ENCODE assay signal across 24 cellular contexts in the genomic region with DNA sequence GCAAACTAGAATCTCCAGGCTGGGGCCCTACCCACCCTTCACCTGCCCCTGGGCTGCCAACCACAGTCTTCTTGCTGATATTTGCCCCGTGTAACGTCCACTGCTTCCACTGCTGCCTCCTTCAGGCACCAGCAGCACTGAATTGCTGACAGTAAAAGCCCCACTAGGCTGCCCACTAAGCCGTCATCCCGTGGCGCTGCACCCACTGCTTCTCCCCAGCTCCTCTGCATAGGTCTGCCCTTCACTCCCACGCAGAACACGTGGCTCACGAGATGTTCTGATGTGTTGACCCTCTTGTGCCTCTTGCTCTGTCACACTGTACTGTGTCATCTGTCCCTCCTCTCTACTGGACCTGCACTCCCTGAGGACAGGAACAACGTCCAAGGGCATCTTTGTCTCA.
"Had no signal": no experiment of that assay in that cellular context is flagged by ENCODE, and none has a peak within 500 bp of the region (broad histone marks: within the 10 kb centered on the region; RNA-seq: fewer than 3 reads in every experiment).

No MANE protein-coding gene starts in this region.

- H3K4me3 ChIP-seq: esophagus squamous epithelium, gastroesophageal sphincter, lung, sigmoid colon, skin epidermis, suprapubic skin, thyroid gland had no signal

- H3K36me3 Mint-ChIP-seq: naive B cell, type B pancreatic cell had no signal

- H3K9me3 ChIP-seq: esophagus squamous epithelium, gastroesophageal sphincter, neutrophil, sigmoid colon, suprapubic skin, thyroid gland had no signal

- FAIRE-seq: colon, urothelium cell line had no signal

- H3K9me3 Mint-ChIP-seq: dendritic cell treated with granulocyte-macrophage colony-stimulating factor and Interleukin-4, amounts not matched to agents 40 ng/mL and 50 ng/mL, for 4 days; effector memory CD8-positive, alpha-beta T cell; naive B cell; nephron; type B pancreatic cell had no signal

- H3K4me3 Mint-ChIP-seq: dendritic cell treated with granulocyte-macrophage colony-stimulating factor and Interleukin-4, amounts not matched to agents 40 ng/mL and 50 ng/mL, for 4 days; effector memory CD8-positive, alpha-beta T cell; naive B cell; nephron; type B pancreatic cell had no signal

- H3K27ac Mint-ChIP-seq: dendritic cell treated with granulocyte-macrophage colony-stimulating factor and Interleukin-4, amounts not matched to agents 40 ng/mL and 50 ng/mL, for 4 days; naive B cell; nephron; type B pancreatic cell had no signal

- DNase-seq: effector memory CD8-positive, alpha-beta T cell; esophagus squamous epithelium; foreskin fibroblast; glutamatergic neuron; left colon; left ventricle myocardium superior; mesendoderm; naive B cell; posterior cingulate gyrus; sigmoid colon; stimulated activated CD4-positive, alpha-beta T cell treated with anti-CD3 and anti-CD28 coated beads, Interleukin-2, amount 100 ng/mL, for 24 hours; stimulated activated CD4-positive, alpha-beta T cell treated with anti-CD3 and anti-CD28 coated beads, Interleukin-4, amount 100 ng/mL, for 4 hours; stimulated activated naive CD4-positive, alpha-beta T cell; thyroid gland had no signal

- ATAC-seq: effector memory CD8-positive, alpha-beta T cell; gastroesophageal sphincter; left colon; left ventricle myocardium superior had no signal

- H3K27me3 ChIP-seq: esophagus squamous epithelium, gastroesophageal sphincter, neutrophil, sigmoid colon, suprapubic skin, thyroid gland had no signal

- H3K36me3 ChIP-seq: esophagus squamous epithelium, gastroesophageal sphincter, neutrophil, sigmoid colon, suprapubic skin, thyroid gland had no signal

- H3K27ac ChIP-seq: esophagus squamous epithelium, gastroesophageal sphincter, neutrophil, sigmoid colon, skin epidermis, suprapubic skin, thyroid gland had no signal

- H3K27me3 Mint-ChIP-seq: dendritic cell treated with granulocyte-macrophage colony-stimulating factor and Interleukin-4, amounts not matched to agents 40 ng/mL and 50 ng/mL, for 4 days; type B pancreatic cell had no signal

- H3K4me1 ChIP-seq: thyroid gland had no signal
